15 cellular contexts compared by ENCODE assay signal in the genomic region with DNA sequence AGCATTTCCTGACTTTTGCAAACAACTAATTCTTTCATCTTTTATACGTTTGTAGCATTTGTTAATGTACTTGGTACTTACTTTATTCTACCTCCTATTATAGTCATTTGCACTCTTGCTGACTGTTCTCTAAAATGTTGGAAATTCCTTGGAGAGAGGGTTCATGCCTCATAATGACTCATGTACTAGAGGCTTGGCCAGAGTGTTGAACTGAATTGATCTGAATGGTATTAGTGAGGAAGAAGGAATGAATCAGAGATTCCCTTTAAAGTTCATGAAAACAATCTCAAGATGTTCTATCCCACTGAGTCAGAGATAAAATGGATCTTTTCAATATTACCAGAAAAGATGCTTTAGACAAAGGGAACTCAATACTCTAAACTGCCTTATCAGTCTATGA.
A peak's percentile ranks its signal among the peaks of the same experiment; 100 is the strongest.
DNase-seq lines count a peak whose midpoint lies in the region; TF ChIP-seq lines count a peak whose summit lies in the region.
"Had no signal": no experiment of that assay in that cellular context is flagged by ENCODE, and none has a peak within 500 bp of the region (broad histone marks: within the 10 kb centered on the region; RNA-seq: fewer than 3 reads in every experiment).

No MANE protein-coding gene starts in this region.

- TF ChIP-seq CTCF in fibroblast of mammary gland (conservative IDR thresholded peaks at IDR 0.05; ENCODE audit: control insufficient read depth, insufficient read depth, low read depth, low read length) = no peak
- no peak for TF ChIP-seq CTCF in retinal pigment epithelial cell (conservative IDR thresholded peaks at IDR 0.05; ENCODE audit: low read depth, low read length)

- peaks cover 25% of the 10 kb centered on the region for H3K4me1 ChIP-seq in adipocyte (ENCODE audit: control insufficient read depth, insufficient read depth, low read length)
- H3K4me1 ChIP-seq: ascending aorta, heart right ventricle, left ventricle myocardium inferior had no signal

- H3K9ac ChIP-seq in adipocyte (ENCODE audit: low read length) = no peak overlapping the region

- no peaks in the 10 kb centered on the region for H3K9me3 ChIP-seq in adipocyte (ENCODE audit: control insufficient read depth, low read length)
- H3K9me3 ChIP-seq: ascending aorta, heart right ventricle, left ventricle myocardium inferior had no signal

- no peak overlapping the region for H3K4me3 ChIP-seq in adipocyte (ENCODE audit: low read length)
- no peak overlapping the region for H3K4me3 ChIP-seq in fibroblast of mammary gland (ENCODE audit: control insufficient read depth, low read depth, low read length)
- no peak overlapping the region for H3K4me3 ChIP-seq in retinal pigment epithelial cell (ENCODE audit: low read length)
- H3K4me3 ChIP-seq: ascending aorta, heart right ventricle, left ventricle myocardium inferior had no signal

- H3K36me3 ChIP-seq in adipocyte (ENCODE audit: control insufficient read depth, insufficient read depth, low read length, severe bottlenecking) = no peaks in the 10 kb centered on the region
- H3K36me3 ChIP-seq: ascending aorta, heart right ventricle, left ventricle myocardium inferior had no signal

- H3K27me3 ChIP-seq in adipocyte (replicated peaks; ENCODE audit: control insufficient read depth, insufficient read depth, low read length) = no peaks in the 10 kb centered on the region
- H3K27me3 ChIP-seq: ascending aorta had no signal

- DNase-seq in ELR (ENCODE audit: low read depth) = peak; percentile 78
- peak; percentile 73 for DNase-seq in adipocyte (ENCODE audit: low read depth)
- DNase-seq in fibroblast of mammary gland (ENCODE audit: low read depth) = peak; percentile 95
- DNase-seq in retinal pigment epithelial cell (ENCODE audit: low read depth) = peak; percentile 29
- no peak for DNase-seq in activated effector memory CD4-positive, alpha-beta T cell treated with Interleukin-2 at 50 U/mL for 16 hours
- DNase-seq in activated CD8-positive, alpha-beta memory T cell treated with anti-CD3 and anti-CD28 coated beads, Interleukin-2, amount 50 U/mL, for 48 hours = no peak
- DNase-seq in activated CD4-positive, CD25-positive, alpha-beta regulatory T cell treated with anti-CD3 and anti-CD28 coated beads, Interleukin-2, amount 50 U/mL, for 72 hours = no peak
- DNase-seq in NCI-H524 (lab: John Stamatoyannopoulos, UW) = no peak
- DNase-seq: activated T-cell treated with anti-CD3 and anti-CD28 coated beads, Interleukin-2, amount 50 U/mL, for 24 hours; effector CD8-positive, alpha-beta T cell; heart right ventricle; left ventricle myocardium inferior; NCI-H1105 treated with DMSO at 0.1 percent for 48 hours; NCI-H226 had no signal

Comparison
In these comparisons a context has a peak if more than half of its experiments do, and no peak if none do; other contexts are left out.
1. DNase-seq: peak in ELR (single experiment), adipocyte (single experiment), fibroblast of mammary gland (single experiment) and retinal pigment epithelial cell (single experiment); none in activated effector memory CD4-positive, alpha-beta T cell treated with Interleukin-2 at 50 U/mL for 16 hours (single experiment), activated CD8-positive, alpha-beta memory T cell treated with anti-CD3 and anti-CD28 coated beads, Interleukin-2, amount 50 U/mL, for 48 hours (single experiment), activated CD4-positive, CD25-positive, alpha-beta regulatory T cell treated with anti-CD3 and anti-CD28 coated beads, Interleukin-2, amount 50 U/mL, for 72 hours (single experiment) and NCI-H524 (0 of 2).